In genomic region chr12:31317471-31318397, GRCh38 we compare ENCODE assay signal across 8 cellular contexts. TPM values are rescaled to one million over a fixed set of nuclear protein-coding genes. Genes with fewer than 3 reads are reported as not detected.
DNase-seq lines count a peak whose midpoint lies in the region; ATAC-seq and TF ChIP-seq lines count a peak whose summit lies in the region.

No MANE protein-coding gene starts in this region.

- no peak for TF ChIP-seq CTCF in kidney epithelial cell (IDR thresholded peaks at IDR 0.05; ENCODE audit: insufficient read depth, low read length, poor library complexity, severe bottlenecking)
- TF ChIP-seq CTCF in thoracic aorta (IDR thresholded peaks at IDR 0.05) = no peak
- no peak for TF ChIP-seq CTCF in GM20000 (IDR thresholded peaks at IDR 0.05; ENCODE audit: extremely low read depth, missing control alignments)

- DNase-seq in CMK (ENCODE audit: low read depth) (peak; percentile 27), kidney epithelial cell (ENCODE audit: low read depth) (no peak), thoracic aorta (ENCODE audit: low spot score) (no peak), NCI-H1105 treated with DMSO at 0.1 percent for 48 hours (lab: John Stamatoyannopoulos, UW) (no peak), GM20000 (ENCODE audit: low spot score) (no peak)
- DNase-seq in activated naive CD8-positive, alpha-beta T cell treated with anti-CD3 and anti-CD28 coated beads for 36 hours = no peak

- no peaks in the 10 kb centered on the region for H3K9me3 ChIP-seq in thoracic aorta

- H3K27ac Mint-ChIP-seq in activated naive CD8-positive, alpha-beta T cell treated with anti-CD3 and anti-CD28 coated beads for 36 hours = peak overlapping the region; percentile 91

- no peaks in the 10 kb centered on the region for H3K27me3 ChIP-seq in kidney epithelial cell (ENCODE audit: control insufficient read depth, insufficient read depth, low read length)
- no peaks in the 10 kb centered on the region for H3K27me3 ChIP-seq in thoracic aorta (replicated peaks; ENCODE audit: insufficient read depth)

- no peaks in the 10 kb centered on the region for H3K4me1 ChIP-seq in thoracic aorta (ENCODE audit: control insufficient read depth in 1 of 2, low read depth in 2 of 2)

- H3K27ac ChIP-seq in thoracic aorta = no peak overlapping the region

- H3K27me3 Mint-ChIP-seq in activated naive CD8-positive, alpha-beta T cell treated with anti-CD3 and anti-CD28 coated beads for 36 hours = no peaks in the 10 kb centered on the region

- peaks cover 73% of the 10 kb centered on the region for H3K4me1 Mint-ChIP-seq in activated naive CD8-positive, alpha-beta T cell treated with anti-CD3 and anti-CD28 coated beads for 36 hours

- peak; percentile 39 for ATAC-seq in HG03432 (IDR thresholded peaks at IDR 0.05; ENCODE audit: unreplicated experiment)
- no peak for ATAC-seq in thoracic aorta (ENCODE audit: insufficient number of reproducible peaks, low FRiP score, low read depth)
- ATAC-seq in esophagus mucosa = no peak

- H3K9me3 Mint-ChIP-seq in activated naive CD8-positive, alpha-beta T cell treated with anti-CD3 and anti-CD28 coated beads for 36 hours = peaks cover 1% of the 10 kb centered on the region

- peak overlapping the region; percentile 14 for H3K4me3 ChIP-seq in kidney epithelial cell (ENCODE audit: low read depth, low read length)
- H3K4me3 ChIP-seq in thoracic aorta = peak overlapping the region; percentile 49

- H3K4me3 Mint-ChIP-seq in activated naive CD8-positive, alpha-beta T cell treated with anti-CD3 and anti-CD28 coated beads for 36 hours = peak overlapping the region; percentile 84

- H3K36me3 ChIP-seq in kidney epithelial cell (ENCODE audit: control insufficient read depth, insufficient read depth, low read length) = no peaks in the 10 kb centered on the region
- no peaks in the 10 kb centered on the region for H3K36me3 ChIP-seq in thoracic aorta

- peaks cover 34% of the 10 kb centered on the region for H3K36me3 Mint-ChIP-seq in activated naive CD8-positive, alpha-beta T cell treated with anti-CD3 and anti-CD28 coated beads for 36 hours

RNA-seq across cellular contexts. Expression of gene SINHCAF, which starts 8.2 kb away (rescaled TPM):
- 100 to 1,000 TPM; 159 to 160 TPM for total RNA-seq in activated naive CD8-positive, alpha-beta T cell treated with anti-CD3 and anti-CD28 coated beads for 36 hours
- total RNA-seq in kidney epithelial cell = 149 and 217 TPM in 2 replicates
- total RNA-seq in thoracic aorta = 10 to 100 TPM; 10.2 to 47.5 TPM
- 46.6 TPM for total RNA-seq in esophagus mucosa
